ENCODE assay signal across 1 cellular context in the genomic region with DNA sequence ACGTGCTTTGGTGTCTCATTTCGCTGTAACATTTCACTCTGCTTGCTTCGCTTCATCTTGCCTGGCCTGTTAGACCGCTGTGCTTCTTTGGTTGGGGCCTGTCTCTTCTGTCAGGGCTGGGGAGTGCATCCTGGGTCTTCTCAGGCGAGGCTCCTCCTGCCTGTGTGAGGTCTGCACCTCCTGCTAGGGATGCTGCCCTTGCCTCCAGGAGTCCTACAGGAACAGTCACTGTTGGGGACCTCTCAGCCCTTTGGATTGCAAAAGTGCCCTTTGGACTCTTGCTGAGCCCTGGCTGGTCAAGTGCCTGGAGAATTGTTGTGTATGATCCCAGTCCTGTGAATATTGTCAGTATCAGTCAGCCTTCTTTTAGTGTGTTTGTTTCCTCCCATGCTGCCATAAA.
TF ChIP-seq lines count a peak whose summit lies in the region.

No MANE protein-coding gene starts in this region.

TF ChIP-seq in H1, 55 proteins besides CTCF, POLR2A, EP300 and RAD21 (continued from another document):
- TF ChIP-seq YY1 (IDR thresholded peaks at IDR 0.05; ENCODE audit: low read depth, low read length) (peak; percentile 73; the same call in 1 of the 2 replicates), ATF2 (IDR thresholded peaks at IDR 0.05; ENCODE audit: low read length) (no peak), TEAD4 (IDR thresholded peaks at IDR 0.05; ENCODE audit: low read depth, low read length) (0 out of 2 replicates have a peak, but pooled peaks have one; percentile 9), CREB1 (IDR thresholded peaks at IDR 0.05) (peak; percentile 35; the same call in 1 of the 2 replicates), CBX8 (IDR thresholded peaks at IDR 0.05; ENCODE audit: borderline replicate concordance, low read depth, low read length) (no peak), SIX5 (IDR thresholded peaks at IDR 0.05; ENCODE audit: low read depth, low read length) (no peak), BRCA1 (IDR thresholded peaks at IDR 0.05; ENCODE audit: low read depth, low read length) (no peak), CEBPB (IDR thresholded peaks at IDR 0.05; ENCODE audit: low read depth, low read length) (peak; percentile 27; the same call in 1 of the 2 replicates), KDM4A (IDR thresholded peaks at IDR 0.05; ENCODE audit: low read depth, low read length, severe bottlenecking) (no peak), POLR2AphosphoS5 (IDR thresholded peaks at IDR 0.05; ENCODE audit: low read depth, low read length) (0 out of 2 replicates have a peak, but pooled peaks have one; percentile 38), CHD2 (IDR thresholded peaks at IDR 0.05; ENCODE audit: low read length) (no peak), FOSL1 (IDR thresholded peaks at IDR 0.05; ENCODE audit: insufficient read depth, low read depth, low read length) (no peak), HDAC2 (IDR thresholded peaks at IDR 0.05; ENCODE audit: borderline replicate concordance in 1 of 2, low read depth in 2 of 2, low read length in 2 of 2) (peak; percentile 79 to 95; a peak in 3 of 4 replicates), EGR1 (IDR thresholded peaks at IDR 0.05; ENCODE audit: borderline replicate concordance, low read depth, low read length) (no peak)
- TF ChIP-seq, protein P1, sequence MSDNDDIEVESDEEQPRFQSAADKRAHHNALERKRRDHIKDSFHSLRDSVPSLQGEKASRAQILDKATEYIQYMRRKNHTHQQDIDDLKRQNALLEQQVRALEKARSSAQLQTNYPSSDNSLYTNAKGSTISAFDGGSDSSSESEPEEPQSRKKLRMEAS (IDR thresholded peaks at IDR 0.05) = no peak
- TF ChIP-seq, protein P2, sequence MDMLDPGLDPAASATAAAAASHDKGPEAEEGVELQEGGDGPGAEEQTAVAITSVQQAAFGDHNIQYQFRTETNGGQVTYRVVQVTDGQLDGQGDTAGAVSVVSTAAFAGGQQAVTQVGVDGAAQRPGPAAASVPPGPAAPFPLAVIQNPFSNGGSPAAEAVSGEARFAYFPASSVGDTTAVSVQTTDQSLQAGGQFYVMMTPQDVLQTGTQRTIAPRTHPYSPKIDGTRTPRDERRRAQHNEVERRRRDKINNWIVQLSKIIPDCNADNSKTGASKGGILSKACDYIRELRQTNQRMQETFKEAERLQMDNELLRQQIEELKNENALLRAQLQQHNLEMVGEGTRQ (IDR thresholded peaks at IDR 0.05; ENCODE audit: low read length) = no peak
